Comparison of ENCODE assay signal across 16 cellular contexts in genomic region chr1:194118086-194118485, GRCh38.
DNase-seq lines count a peak whose midpoint lies in the region; ATAC-seq, FAIRE-seq and TF ChIP-seq lines count a peak whose summit lies in the region.
"Had no signal": no experiment of that assay in that cellular context is flagged by ENCODE, and none has a peak within 500 bp of the region (broad histone marks: within the 10 kb centered on the region; RNA-seq: fewer than 3 reads in every experiment).

No MANE protein-coding gene starts in this region.

- H3K27ac ChIP-seq in 22Rv1 (no peak overlapping the region), HepG2 (ENCODE audit: extremely low read length, insufficient read depth, low read length) (no peak overlapping the region), sigmoid colon (no peak overlapping the region)

- 0 out of 2 replicates have a peak, but pooled peaks have one; percentile 5 for TF ChIP-seq CTCF in 22Rv1 (IDR thresholded peaks at IDR 0.05)
- TF ChIP-seq CTCF in WTC11 (IDR thresholded peaks at IDR 0.05): no peak
- TF ChIP-seq CTCF in HepG2 (CRISPR knock-in tag; IDR thresholded peaks at IDR 0.05): no peak
- TF ChIP-seq CTCF in sigmoid colon (IDR thresholded peaks at IDR 0.05): no peak

- H3K79me2 ChIP-seq in HepG2 (ENCODE audit: insufficient read depth, low read length): no peaks in the 10 kb centered on the region

- no peaks in the 10 kb centered on the region for H3K4me1 ChIP-seq in HepG2 (ENCODE audit: insufficient read depth, low read length)
- no peaks in the 10 kb centered on the region for H3K4me1 ChIP-seq in sigmoid colon
- H3K4me1 ChIP-seq: HAP-1 had no signal

- FAIRE-seq in HepG2 (lab: Jason Lieb, UNC): no peak
- FAIRE-seq: GM12892, GM18507 had no signal

- no TSS peak for BruUV-seq in HepG2 (replicated peaks; lab: Mats Ljungman, UMichigan)

- peak; percentile 20 for ATAC-seq in WTC11
- peak; percentile 44 for ATAC-seq in HepG2
- ATAC-seq in GM19463 (IDR thresholded peaks at IDR 0.05; ENCODE audit: unreplicated experiment): no peak
- ATAC-seq in GM19324 (IDR thresholded peaks at IDR 0.05; ENCODE audit: low FRiP score, unreplicated experiment): no peak

- no peak for TF ChIP-seq RAD21 in HepG2 (CRISPR knock-in tag; IDR thresholded peaks at IDR 0.05)

- no peak overlapping the region; the same call in 1 of the 2 replicates for H3K27ac Mint-ChIP-seq in WTC11
- H3K27ac Mint-ChIP-seq: CD14-positive monocyte had no signal

- H3K9me3 ChIP-seq in HepG2 (ENCODE audit: low read length): no peaks in the 10 kb centered on the region
- no peaks in the 10 kb centered on the region for H3K9me3 ChIP-seq in sigmoid colon
- H3K9me3 ChIP-seq: HAP-1 had no signal

- no peaks in the 10 kb centered on the region; the same call in 1 of the 2 replicates for H3K27me3 Mint-ChIP-seq in WTC11 (ENCODE audit: low read depth)
- H3K27me3 Mint-ChIP-seq: CD4-positive, alpha-beta memory T cell had no signal

- H3K27me3 ChIP-seq in HepG2 (ENCODE audit: control insufficient read depth in 1 of 2, insufficient read depth in 2 of 2, low read length in 2 of 2) (no peaks in the 10 kb centered on the region), sigmoid colon (no peaks in the 10 kb centered on the region)

- POLR2A ChIA-PET in WTC11 (lab: Charles Lee): no interaction called here
- POLR2A ChIA-PET in HepG2 (lab: Yijun Ruan, JAX): no interaction called here

- H3K4me2 ChIP-seq in HepG2 (ENCODE audit: low read depth, low read length): 0 out of 2 replicates have a peak overlapping the region, but pooled peaks have one; percentile 49

- H4K20me1 ChIP-seq in HepG2 (ENCODE audit: insufficient read depth, low read length): no peaks in the 10 kb centered on the region

- no peak for TF ChIP-seq EP300 in HepG2 (IDR thresholded peaks at IDR 0.05; ENCODE audit: low read depth in 2 of 2, low read length in 2 of 2)
- no peak for TF ChIP-seq EP300 in HepG2 (CRISPR knock-in tag; IDR thresholded peaks at IDR 0.05; ENCODE audit: borderline replicate concordance)
- no peak for TF ChIP-seq EP300 in sigmoid colon (IDR thresholded peaks at IDR 0.05)

- no peak overlapping the region for H2AFZ ChIP-seq in HepG2 (ENCODE audit: low read length)

- no peaks in the 10 kb centered on the region for H3K36me3 ChIP-seq in HepG2 (replicated peaks in 1 of 2; ENCODE audit: control insufficient read depth in 1 of 2, insufficient read depth in 2 of 2, low read length in 2 of 2)
- no peaks in the 10 kb centered on the region for H3K36me3 ChIP-seq in sigmoid colon
- H3K36me3 ChIP-seq: HAP-1 had no signal

- TF ChIP-seq POLR2A in HepG2 (IDR thresholded peaks at IDR 0.05; ENCODE audit: insufficient read depth in 1 of 2, low read depth in 2 of 2, low read length in 2 of 2): no peak
- no peak for TF ChIP-seq POLR2A in sigmoid colon (IDR thresholded peaks at IDR 0.05)

- H3K36me3 Mint-ChIP-seq in WTC11: no peaks in the 10 kb centered on the region
- H3K36me3 Mint-ChIP-seq: CD14-positive monocyte; CD4-positive, alpha-beta memory T cell had no signal

- CTCF ChIA-PET in WTC11 (lab: Charles Lee) (interaction anchor here (1.2 kb wide), 1 partner anchor 16 kb away, joined by 3 read pairs; no protein-coding TSS in a partner anchor), HepG2 (lab: Yijun Ruan, JAX; ENCODE audit: low intra/inter-chr PET ratio, low total read pairs) (no interaction called here)

- in situ Hi-C loops in HepG2 (cut with HindIII; ENCODE audit: extremely low pct_ligation_motif_present, low pct_unique_long_range_greater_than_20kb): no loop called here

- intact Hi-C loops in HepG2 (cut with micrococcal nuclease; ENCODE audit: unreplicated experiment) (no loop called here), sigmoid colon (cut with DNase I) (no loop called here)

- no peak overlapping the region for H3K4me3 Mint-ChIP-seq in WTC11
- H3K4me3 Mint-ChIP-seq: CD14-positive monocyte had no signal

- WGBS in HepG2 (ENCODE audit: low lambda C conversion rate): 68% methylated on average over 22 of the region's 22 CpGs
- 97 to 98% methylated on average over 22 of the region's 22 CpGs for WGBS in sigmoid colon, 2 donors

- H3K9ac ChIP-seq in HepG2 (ENCODE audit: insufficient read depth, low read depth, low read length): no peak overlapping the region

- peaks cover 6% of the 10 kb centered on the region for H3K9me3 Mint-ChIP-seq in WTC11

- H3K4me3 ChIP-seq in HepG2 (replicated peaks in 1 of 3; ENCODE audit: insufficient read depth in 1 of 3, low read depth in 2 of 3, low read length in 3 of 3) (no peak overlapping the region), sigmoid colon (no peak overlapping the region)
- H3K4me3 ChIP-seq: HAP-1 had no signal

- peaks cover 7% of the 10 kb centered on the region for H3K4me1 Mint-ChIP-seq in WTC11
- H3K4me1 Mint-ChIP-seq: CD14-positive monocyte; CD4-positive, alpha-beta memory T cell had no signal

- DNase-seq in WTC11 (ENCODE audit: low spot score) (no peak), HepG2 (ENCODE audit: low spot score) (no peak), sigmoid colon (peak; percentile 47), NCI-H345 (lab: John Stamatoyannopoulos, UW) (no peak)
- DNase-seq: ACHN; CD4-positive, alpha-beta memory T cell; DMS153; DMS79; GDM1 had no signal

TF ChIP-seq in WTC11, 78 proteins besides CTCF, POLR2A, EP300 and RAD21:
- TF ChIP-seq HMGXB4 (CRISPR knock-in tag; IDR thresholded peaks at IDR 0.05) (no peak), CREB1 (CRISPR knock-in tag; IDR thresholded peaks at IDR 0.05) (no peak), ATF1 (CRISPR knock-in tag; IDR thresholded peaks at IDR 0.05) (no peak), ZNF219 (CRISPR knock-in tag; IDR thresholded peaks at IDR 0.05; ENCODE audit: borderline replicate concordance) (no peak), NR1H2 (CRISPR knock-in tag; IDR thresholded peaks at IDR 0.05) (no peak)

TF ChIP-seq in HepG2, 621 proteins besides CTCF, POLR2A, EP300 and RAD21 (continues in another document):
- TF ChIP-seq ZBTB4 (CRISPR knock-in tag; IDR thresholded peaks at IDR 0.05; ENCODE audit: borderline replicate concordance): no peak
- TF ChIP-seq LBX2 (CRISPR knock-in tag; IDR thresholded peaks at IDR 0.05; ENCODE audit: borderline replicate concordance): no peak
- no peak for TF ChIP-seq ZNF260 (CRISPR knock-in tag; IDR thresholded peaks at IDR 0.05; ENCODE audit: borderline replicate concordance, low read depth)
- TF ChIP-seq, protein P1, sequence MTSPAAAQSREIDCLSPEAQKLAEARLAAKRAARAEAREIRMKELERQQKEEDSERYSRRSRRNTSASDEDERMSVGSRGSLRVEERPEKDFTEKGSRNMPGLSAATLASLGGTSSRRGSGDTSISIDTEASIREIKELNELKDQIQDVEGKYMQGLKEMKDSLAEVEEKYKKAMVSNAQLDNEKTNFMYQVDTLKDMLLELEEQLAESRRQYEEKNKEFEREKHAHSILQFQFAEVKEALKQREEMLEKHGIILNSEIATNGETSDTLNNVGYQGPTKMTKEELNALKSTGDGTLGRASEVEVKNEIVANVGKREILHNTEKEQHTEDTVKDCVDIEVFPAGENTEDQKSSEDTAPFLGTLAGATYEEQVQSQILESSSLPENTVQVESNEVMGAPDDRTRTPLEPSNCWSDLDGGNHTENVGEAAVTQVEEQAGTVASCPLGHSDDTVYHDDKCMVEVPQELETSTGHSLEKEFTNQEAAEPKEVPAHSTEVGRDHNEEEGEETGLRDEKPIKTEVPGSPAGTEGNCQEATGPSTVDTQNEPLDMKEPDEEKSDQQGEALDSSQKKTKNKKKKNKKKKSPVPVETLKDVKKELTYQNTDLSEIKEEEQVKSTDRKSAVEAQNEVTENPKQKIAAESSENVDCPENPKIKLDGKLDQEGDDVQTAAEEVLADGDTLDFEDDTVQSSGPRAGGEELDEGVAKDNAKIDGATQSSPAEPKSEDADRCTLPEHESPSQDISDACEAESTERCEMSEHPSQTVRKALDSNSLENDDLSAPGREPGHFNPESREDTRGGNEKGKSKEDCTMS (CRISPR knock-in tag; conservative IDR thresholded peaks at IDR 0.05): no peak

Comparison
In these comparisons a context has a peak if more than half of its experiments do, and no peak if none do; other contexts are left out.
1. ATAC-seq: peak in WTC11 (single experiment) and HepG2 (single experiment); none in GM19463 (single experiment) and GM19324 (single experiment).